In the genomic region with DNA sequence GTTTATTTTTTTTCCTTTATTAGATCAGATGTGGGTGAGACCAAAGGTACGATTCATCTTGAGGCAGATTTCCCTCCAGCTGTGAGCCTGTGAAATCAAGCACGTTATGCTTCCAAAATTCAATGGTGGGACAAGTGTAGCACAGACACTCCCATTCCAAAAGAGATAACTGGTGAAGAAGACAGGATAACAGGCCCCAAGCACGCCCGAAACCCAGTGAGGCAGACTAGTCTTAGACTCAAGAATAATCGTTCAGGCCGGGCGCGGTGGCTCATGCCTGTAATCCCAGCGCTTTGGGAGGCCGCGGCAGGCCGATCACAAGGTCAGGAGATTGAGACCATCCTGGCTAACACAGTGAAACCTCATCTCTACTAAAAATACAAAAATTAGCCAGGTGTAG, we compare ENCODE assay signal across 29 cellular contexts. TPM values are rescaled to one million over a fixed set of nuclear protein-coding genes. Genes with fewer than 3 reads are reported as not detected.
A peak's percentile ranks its signal among the peaks of the same experiment; 100 is the strongest.
DNase-seq lines count a peak whose midpoint lies in the region; ATAC-seq and TF ChIP-seq lines count a peak whose summit lies in the region.
"Had no signal": no experiment of that assay in that cellular context is flagged by ENCODE, and none has a peak within 500 bp of the region (broad histone marks: within the 10 kb centered on the region; RNA-seq: fewer than 3 reads in every experiment).

No MANE protein-coding gene starts in this region.

- WGBS in lower leg skin, 2 donors = 91 to 95% methylated on average over 12 of the region's 12 CpGs
- WGBS in smooth muscle cell (ENCODE audit: low lambda C conversion rate) = 84% methylated on average over 12 of the region's 12 CpGs

- no peaks in the 10 kb centered on the region for H3K4me1 Mint-ChIP-seq in activated CD4-positive, alpha-beta T cell treated with anti-CD3 and anti-CD28 coated beads, Interleukin-2, amount 10 ng/mL, durations not matched to agents 7 days and 5 days
- peaks cover 8% of the 10 kb centered on the region for H3K4me1 Mint-ChIP-seq in Caco-2 (ENCODE audit: low read depth, unreplicated experiment)
- no peaks in the 10 kb centered on the region for H3K4me1 Mint-ChIP-seq in activated T-cell treated with anti-CD3 and anti-CD28 coated beads, Interleukin-2, amount 50 U/mL, for 4 hours (ENCODE audit: low read depth)
- H3K4me1 Mint-ChIP-seq: activated naive CD8-positive, alpha-beta T cell treated with anti-CD3 and anti-CD28 coated beads, Interleukin-2, amount 50 U/mL, for 24 hours; CD4-positive, CD25-positive, alpha-beta regulatory T cell had no signal

- BruUV-seq in Caco-2 (replicated peaks; lab: Mats Ljungman, UMichigan) = no TSS peak

- H3K27ac ChIP-seq in smooth muscle cell (ENCODE audit: low read depth) = peak overlapping the region; percentile 99
- H3K27ac ChIP-seq: dorsolateral prefrontal cortex had no signal

- POLR2A ChIA-PET in activated CD4-positive, alpha-beta T cell treated with anti-CD3 and anti-CD28 coated beads, Interleukin-2, amount 10 ng/mL, durations not matched to agents 7 days and 5 days (lab: Charles Lee) = no interaction called here
- POLR2A ChIA-PET in Caco-2 (lab: Charles Lee) = no interaction called here

- H3F3A ChIP-seq in smooth muscle cell (ENCODE audit: low read depth) = peaks cover 37% of the 10 kb centered on the region

- H3K36me3 Mint-ChIP-seq in activated CD4-positive, alpha-beta T cell treated with anti-CD3 and anti-CD28 coated beads, Interleukin-2, amount 10 ng/mL, durations not matched to agents 7 days and 5 days (ENCODE audit: low read depth) = no peaks in the 10 kb centered on the region
- no peaks in the 10 kb centered on the region for H3K36me3 Mint-ChIP-seq in Caco-2 (ENCODE audit: insufficient read depth, unreplicated experiment)
- no peaks in the 10 kb centered on the region for H3K36me3 Mint-ChIP-seq in activated T-cell treated with anti-CD3 and anti-CD28 coated beads, Interleukin-2, amount 50 U/mL, for 4 hours (ENCODE audit: insufficient read depth)
- H3K36me3 Mint-ChIP-seq: CD4-positive, CD25-positive, alpha-beta regulatory T cell; type B pancreatic cell had no signal

- TF ChIP-seq CTCF in Caco-2 (IDR thresholded peaks at IDR 0.05; ENCODE audit: insufficient read depth in 1 of 2, low read depth in 1 of 2, low read length in 1 of 2, severe bottlenecking in 1 of 2, unreplicated experiment in 1 of 2) = no peak
- no peak for TF ChIP-seq CTCF in lower leg skin (IDR thresholded peaks at IDR 0.05)
- TF ChIP-seq CTCF in smooth muscle cell (IDR thresholded peaks at IDR 0.05; ENCODE audit: borderline replicate concordance, insufficient read depth, poor library complexity, severe bottlenecking) = no peak

- CTCF ChIA-PET in activated CD4-positive, alpha-beta T cell treated with anti-CD3 and anti-CD28 coated beads, Interleukin-2, amount 10 ng/mL, durations not matched to agents 7 days and 5 days (lab: Charles Lee) = no interaction called here
- CTCF ChIA-PET in Caco-2 (lab: Charles Lee) = no interaction called here

- H3K4me3 Mint-ChIP-seq in activated CD4-positive, alpha-beta T cell treated with anti-CD3 and anti-CD28 coated beads, Interleukin-2, amount 10 ng/mL, durations not matched to agents 7 days and 5 days = no peak overlapping the region
- no peak overlapping the region for H3K4me3 Mint-ChIP-seq in Caco-2 (ENCODE audit: unreplicated experiment)
- no peak overlapping the region for H3K4me3 Mint-ChIP-seq in activated T-cell treated with anti-CD3 and anti-CD28 coated beads, Interleukin-2, amount 50 U/mL, for 4 hours
- H3K4me3 Mint-ChIP-seq: activated naive CD8-positive, alpha-beta T cell treated with anti-CD3 and anti-CD28 coated beads, Interleukin-2, amount 50 U/mL, for 24 hours; activated T-cell treated with anti-CD3 and anti-CD28 coated beads, Interleukin-2, amount 50 U/mL, for 24 hours; CD4-positive, CD25-positive, alpha-beta regulatory T cell; type B pancreatic cell had no signal

- H3K27ac Mint-ChIP-seq in activated CD4-positive, alpha-beta T cell treated with anti-CD3 and anti-CD28 coated beads, Interleukin-2, amount 10 ng/mL, durations not matched to agents 7 days and 5 days = no peak overlapping the region
- peak overlapping the region; percentile 53 for H3K27ac Mint-ChIP-seq in Caco-2 (ENCODE audit: unreplicated experiment)
- H3K27ac Mint-ChIP-seq: activated naive CD8-positive, alpha-beta T cell treated with anti-CD3 and anti-CD28 coated beads, Interleukin-2, amount 50 U/mL, for 24 hours; activated T-cell treated with anti-CD3 and anti-CD28 coated beads, Interleukin-2, amount 50 U/mL, for 24 hours; CD4-positive, CD25-positive, alpha-beta regulatory T cell; type B pancreatic cell had no signal

- peak; percentile 0 for DNase-seq in activated CD4-positive, alpha-beta T cell treated with anti-CD3 and anti-CD28 coated beads, Interleukin-2, amount 10 ng/mL, durations not matched to agents 7 days and 5 days
- DNase-seq in activated CD4-positive, alpha-beta T cell treated with anti-CD3 and anti-CD28 coated beads for 48 hours = no peak
- DNase-seq in Caco-2 (peak in 1 of 2 experiments; percentile 12), lower leg skin (ENCODE audit: low spot score in 2 of 2) (peak; percentile 10 to 80), smooth muscle cell (lab: John Stamatoyannopoulos, UW; ENCODE audit: unreplicated experiment) (no peak), AML-193 (lab: John Stamatoyannopoulos, UW) (no peak)
- no peak for DNase-seq in activated T-cell treated with anti-CD3 and anti-CD28 coated beads, Interleukin-2, amount 50 U/mL, for 48 hours
- no peak for DNase-seq in activated T-cell treated with anti-CD3 and anti-CD28 coated beads, Interleukin-2, amount 50 U/mL, for 4 hours
- DNase-seq: 8988T; activated naive CD4-positive, alpha-beta T cell; activated naive CD8-positive, alpha-beta T cell treated with anti-CD3 and anti-CD28 coated beads, Interleukin-2, amount 50 U/mL, for 24 hours; CD4-positive, CD25-positive, alpha-beta regulatory T cell; central memory CD4-positive, alpha-beta T cell; Karpas-422; NCI-H1436; NCI-H2081; NCI-H2227 treated with DMSO at 0.1 percent for 48 hours; NCI-H526 treated with DMSO at 0.1 percent for 48 hours; NK-92 treated with Interleukin-12 subunit alpha and Interleukin-12 subunit beta, amount 100 ng/mL, for 24 hours; SHP77; stimulated activated CD4-positive, alpha-beta T cell treated with anti-CD3 and anti-CD28 coated beads, Interleukin-4, amount 100 ng/mL, for 1 hour; T-helper 2 cell had no signal

- H3K9me3 ChIP-seq in Caco-2 = peaks cover 5% of the 10 kb centered on the region
- H3K9me3 ChIP-seq in smooth muscle cell (replicated peaks; ENCODE audit: low read depth) = no peaks in the 10 kb centered on the region

- no peak overlapping the region for H3K4me2 ChIP-seq in smooth muscle cell

- intact Hi-C loops in Caco-2 (cut with micrococcal nuclease; ENCODE audit: unreplicated experiment) (loop anchor here (5.0 kb wide), 1 partner anchor 37 kb away; the partner anchor contains the start of gene COL5A1), lower leg skin (cut with DNase I; ENCODE audit: low total_unique reads) (no loop called here)

- no peaks in the 10 kb centered on the region for H3K9me3 Mint-ChIP-seq in activated CD4-positive, alpha-beta T cell treated with anti-CD3 and anti-CD28 coated beads, Interleukin-2, amount 10 ng/mL, durations not matched to agents 7 days and 5 days
- no peaks in the 10 kb centered on the region for H3K9me3 Mint-ChIP-seq in Caco-2 (ENCODE audit: unreplicated experiment)
- no peaks in the 10 kb centered on the region for H3K9me3 Mint-ChIP-seq in activated T-cell treated with anti-CD3 and anti-CD28 coated beads, Interleukin-2, amount 50 U/mL, for 4 hours
- H3K9me3 Mint-ChIP-seq: activated naive CD8-positive, alpha-beta T cell treated with anti-CD3 and anti-CD28 coated beads, Interleukin-2, amount 50 U/mL, for 24 hours; activated T-cell treated with anti-CD3 and anti-CD28 coated beads, Interleukin-2, amount 50 U/mL, for 24 hours; CD4-positive, CD25-positive, alpha-beta regulatory T cell had no signal

- H3K36me3 ChIP-seq in Caco-2 (ENCODE audit: control insufficient read depth, insufficient read depth, low read length) = no peaks in the 10 kb centered on the region
- H3K36me3 ChIP-seq in smooth muscle cell (ENCODE audit: low read depth) = no peaks in the 10 kb centered on the region

- H3K79me2 ChIP-seq in smooth muscle cell (ENCODE audit: low read depth) = peaks cover 21% of the 10 kb centered on the region

- no peak for ATAC-seq in activated T-cell treated with anti-CD3 and anti-CD28 coated beads, Interleukin-2, amount 50 U/mL, for 4 hours
- ATAC-seq: activated CD4-positive, CD25-positive, alpha-beta regulatory T cell treated with anti-CD3 and anti-CD28 coated beads, Interleukin-2, amount 50 U/mL, for 24 hours; activated naive CD8-positive, alpha-beta T cell treated with anti-CD3 and anti-CD28 coated beads, Interleukin-2, amount 50 U/mL, for 24 hours; HCT116; sciatic nerve had no signal

- H3K9ac ChIP-seq in smooth muscle cell (ENCODE audit: low read depth) = no peak overlapping the region

- H4K20me1 ChIP-seq in smooth muscle cell (ENCODE audit: low read depth) = no peaks in the 10 kb centered on the region

- H3K4me3 ChIP-seq in Caco-2 (ENCODE audit: low read depth, low read length) = no peak overlapping the region
- H3K4me3 ChIP-seq in lower leg skin (ENCODE audit: low read depth, poor library complexity, severe bottlenecking) = no peak overlapping the region
- no peak overlapping the region for H3K4me3 ChIP-seq in smooth muscle cell
- H3K4me3 ChIP-seq: dorsolateral prefrontal cortex had no signal

- H3K4me1 ChIP-seq in Caco-2 = peaks cover 23% of the 10 kb centered on the region
- peaks cover 6% of the 10 kb centered on the region for H3K4me1 ChIP-seq in smooth muscle cell (ENCODE audit: low read depth)

- no peak for TF ChIP-seq POLR2A in lower leg skin (IDR thresholded peaks at IDR 0.05)

- no peaks in the 10 kb centered on the region for H3K27me3 ChIP-seq in Caco-2 (replicated peaks; ENCODE audit: control insufficient read depth, insufficient read depth, low read length)
- no peaks in the 10 kb centered on the region for H3K27me3 ChIP-seq in smooth muscle cell (ENCODE audit: low read depth)

- H3K27me3 Mint-ChIP-seq in activated CD4-positive, alpha-beta T cell treated with anti-CD3 and anti-CD28 coated beads, Interleukin-2, amount 10 ng/mL, durations not matched to agents 7 days and 5 days = peaks cover 3% of the 10 kb centered on the region
- no peaks in the 10 kb centered on the region for H3K27me3 Mint-ChIP-seq in Caco-2 (ENCODE audit: insufficient read depth, unreplicated experiment)
- peaks cover 7% of the 10 kb centered on the region for H3K27me3 Mint-ChIP-seq in activated T-cell treated with anti-CD3 and anti-CD28 coated beads, Interleukin-2, amount 50 U/mL, for 4 hours (ENCODE audit: low read depth)

- no peak overlapping the region for H2AFZ ChIP-seq in smooth muscle cell (ENCODE audit: low read depth)

RNA-seq across cellular contexts. Expression of gene COL5A1, which starts 36.8 kb away (rescaled TPM):
- under 1 TPM; 0.15 to 0.30 TPM for total RNA-seq in activated CD4-positive, alpha-beta T cell treated with anti-CD3 and anti-CD28 coated beads, Interleukin-2, amount 10 ng/mL, durations not matched to agents 7 days and 5 days
- 4.8 and 5.7 TPM in 2 replicates for total RNA-seq in Caco-2 (2022)
- 10 to 100 TPM in 2 of 4 donors, 1 to 10 TPM in 2; 8.4 to 14.7 (median 11.3) TPM for total RNA-seq in lower leg skin
- total RNA-seq in smooth muscle cell = 1,084 and 1,167 TPM in 2 replicates
- polyA plus RNA-seq in smooth muscle cell = 1,100 and 1,443 TPM in 2 replicates
- total RNA-seq in activated T-cell treated with anti-CD3 and anti-CD28 coated beads, Interleukin-2, amount 50 U/mL, for 4 hours = under 1 TPM; 0.14 to 0.30 (median 0.21) TPM
- total RNA-seq: activated CD8-positive, alpha-beta memory T cell treated with anti-CD3 and anti-CD28 coated beads for 36 hours had no signal

Comparison
In these comparisons a context has a peak if more than half of its experiments do, and no peak if none do; other contexts are left out.
1. DNase-seq: peak in activated CD4-positive, alpha-beta T cell treated with anti-CD3 and anti-CD28 coated beads, Interleukin-2, amount 10 ng/mL, durations not matched to agents 7 days and 5 days (single experiment) and lower leg skin (2 of 2); none in activated CD4-positive, alpha-beta T cell treated with anti-CD3 and anti-CD28 coated beads for 48 hours (single experiment), smooth muscle cell (single experiment), activated T-cell treated with anti-CD3 and anti-CD28 coated beads, Interleukin-2, amount 50 U/mL, for 48 hours (0 of 2), activated T-cell treated with anti-CD3 and anti-CD28 coated beads, Interleukin-2, amount 50 U/mL, for 4 hours (single experiment) and AML-193 (0 of 2).
2. RNA of gene COL5A1, which starts 36.8 kb away (total RNA-seq): 1,084 to 1,167 TPM in smooth muscle cell; 8.4 to 14.7 TPM in lower leg skin, 4.8 to 5.7 TPM in Caco-2, 0.15 to 0.30 TPM in activated CD4-positive, alpha-beta T cell treated with anti-CD3 and anti-CD28 coated beads, Interleukin-2, amount 10 ng/mL, durations not matched to agents 7 days and 5 days and 0.14 to 0.30 TPM in activated T-cell treated with anti-CD3 and anti-CD28 coated beads, Interleukin-2, amount 50 U/mL, for 4 hours; every median in the first group is over 10 times any median in the second.